In the genomic region with DNA sequence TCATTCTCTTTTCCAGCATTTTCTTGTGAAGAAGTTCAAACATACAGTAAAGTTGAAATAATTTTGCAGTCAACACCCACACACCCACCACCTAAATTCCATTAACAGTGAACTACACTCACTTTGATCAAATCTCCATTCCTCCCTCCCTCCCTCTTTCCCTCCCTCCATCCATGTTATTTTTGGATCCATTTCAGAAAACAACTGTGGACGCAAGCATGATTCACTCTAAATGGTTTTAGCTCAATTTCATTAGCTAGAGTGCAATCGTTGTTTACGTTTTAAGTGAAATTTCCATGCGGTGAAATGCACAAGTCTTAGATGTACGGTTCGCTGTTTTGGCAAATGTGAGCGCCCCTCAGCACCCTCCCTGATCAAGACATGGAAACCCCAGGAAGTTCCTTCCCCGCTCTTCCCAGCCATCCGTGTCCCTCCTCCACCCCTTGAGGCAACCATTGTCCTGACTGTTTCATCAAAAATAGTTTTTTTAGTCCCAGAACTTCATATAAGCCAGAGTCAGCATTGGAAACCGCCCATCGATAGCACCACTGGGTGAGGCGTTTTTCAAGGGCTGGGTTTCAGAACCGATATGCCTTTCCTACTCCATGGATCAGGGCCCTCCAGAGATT, we compare ENCODE assay signal across 8 cellular contexts.
A peak's percentile ranks its signal among the peaks of the same experiment; 100 is the strongest.
DNase-seq lines count a peak whose midpoint lies in the region; FAIRE-seq and TF ChIP-seq lines count a peak whose summit lies in the region.
"Not testable (repeated sequence)": the region's sequence is repeated elsewhere in the genome, so short reads cannot be mapped to it uniquely, and the experiment has no call there.

No MANE protein-coding gene starts in this region.

- TF ChIP-seq CTCF in Peyer's patch (IDR thresholded peaks at IDR 0.05); astrocyte (IDR thresholded peaks at IDR 0.05; ENCODE audit: insufficient read depth, low read depth, low read length): not testable (repeated sequence)

- H3K27me3 Mint-ChIP-seq in astrocyte (ENCODE audit: low read depth, unreplicated experiment), result not testable (repeated sequence)

- H3K27ac ChIP-seq in Peyer's patch (peak overlapping the region in 2 of 4 donors; percentile 17 to 69), astrocyte (ENCODE audit: low read depth, low read length) (peak overlapping the region; percentile 66), skeletal muscle tissue (ENCODE audit: low read depth, low read length) (peak overlapping the region; percentile 12)

- intact Hi-C loops in cardiac septum (cut with DNase I), result not testable (repeated sequence)

- not testable (repeated sequence) for H3K4me1 Mint-ChIP-seq in astrocyte (ENCODE audit: low read depth, unreplicated experiment)

- H3K36me3 Mint-ChIP-seq in astrocyte (ENCODE audit: low read depth, unreplicated experiment), result not testable (repeated sequence)

- not testable (repeated sequence) for H3K9me3 Mint-ChIP-seq in astrocyte (ENCODE audit: unreplicated experiment)

- peak; percentile 86 for FAIRE-seq in astrocyte (lab: Jason Lieb, UNC)
- peak; percentile 83 for FAIRE-seq in endometrium (lab: Jason Lieb, UNC)
- FAIRE-seq in urothelium cell line (lab: Jason Lieb, UNC), result not testable (repeated sequence)

- not testable (repeated sequence) for H3K4me3 ChIP-seq in Peyer's patch; astrocyte (ENCODE audit: insufficient read depth, low read depth, low read length); skeletal muscle tissue (ENCODE audit: low read length in 3 of 3)

- not testable (repeated sequence) for H3K27ac Mint-ChIP-seq in astrocyte (ENCODE audit: unreplicated experiment)

- H3K36me3 ChIP-seq in Peyer's patch; astrocyte (ENCODE audit: insufficient read depth, low read length); skeletal muscle tissue (ENCODE audit: control insufficient read depth in 3 of 3, insufficient read depth in 3 of 3, low read length in 3 of 3): not testable (repeated sequence)

- H3K9me3 ChIP-seq in Peyer's patch; astrocyte (ENCODE audit: insufficient read depth, low read depth, low read length); skeletal muscle tissue (ENCODE audit: control insufficient read depth in 3 of 3, low read length in 3 of 3): not testable (repeated sequence)

- not testable (repeated sequence) for H3K27me3 ChIP-seq in Peyer's patch; astrocyte (ENCODE audit: insufficient read depth, low read length); skeletal muscle tissue (ENCODE audit: control insufficient read depth in 3 of 3, insufficient read depth in 3 of 3, low read length in 3 of 3)

- H2AFZ ChIP-seq in astrocyte (ENCODE audit: low read depth, low read length), result peak overlapping the region; percentile 10

- H3K9ac ChIP-seq in astrocyte (ENCODE audit: low read length), result peak overlapping the region; percentile 49
- not testable (repeated sequence) for H3K9ac ChIP-seq in skeletal muscle tissue (ENCODE audit: low read depth in 1 of 3, low read length in 3 of 3)

- not testable (repeated sequence) for H3K4me1 ChIP-seq in Peyer's patch; astrocyte (ENCODE audit: insufficient read depth, low read length); skeletal muscle tissue (ENCODE audit: control insufficient read depth in 3 of 3, insufficient read depth in 3 of 3, low read length in 3 of 3)

- TF ChIP-seq POLR2A in Peyer's patch (IDR thresholded peaks at IDR 0.05), result not testable (repeated sequence)

- not testable (repeated sequence) for H3K79me2 ChIP-seq in astrocyte (ENCODE audit: insufficient read depth, low read length)

- H3K4me3 Mint-ChIP-seq in astrocyte (ENCODE audit: unreplicated experiment), result not testable (repeated sequence)

- peak; percentile 66 for DNase-seq in EL
- peak in 2 of 3 donors; percentile 36 to 37 for DNase-seq in Peyer's patch
- DNase-seq in astrocyte (ENCODE audit: low read depth), result peak; percentile 70
- peak; percentile 70 for DNase-seq in cardiac septum (ENCODE audit: low spot score)
- DNase-seq in mesenteric fat pad (ENCODE audit: low spot score), result peak; percentile 24
- DNase-seq in urothelium cell line (ENCODE audit: low spot score), result peak; percentile 14

- H4K20me1 ChIP-seq in astrocyte (ENCODE audit: insufficient read depth, low read length), result not testable (repeated sequence)

- peak overlapping the region; percentile 75 for H3K4me2 ChIP-seq in astrocyte (ENCODE audit: low read length)

Comparison
In these comparisons a context has a peak if more than half of its experiments do, and no peak if none do; other contexts are left out.
1. DNase-seq: peak in every context shown above with its lines; median percentile 70 in astrocyte; 70 in cardiac septum; 66 in EL; 36 in Peyer's patch; 24 in mesenteric fat pad; 14 in urothelium cell line.